In genomic region chrX:14591976-14592375, GRCh38 we compare ENCODE assay signal across 24 cellular contexts.
"Had no signal": no experiment of that assay in that cellular context is flagged by ENCODE, and none has a peak within 500 bp of the region (broad histone marks: within the 10 kb centered on the region; RNA-seq: fewer than 3 reads in every experiment).

No MANE protein-coding gene starts in this region.

- H3K27ac Mint-ChIP-seq: activated CD4-positive, alpha-beta T cell treated with anti-CD3 and anti-CD28 coated beads, Interleukin-2, amount 10 ng/mL, durations not matched to agents 7 days and 5 days; activated CD8-positive, alpha-beta T cell treated with anti-CD3 and anti-CD28 coated beads for 36 hours; activated naive CD4-positive, alpha-beta T cell treated with anti-CD3 and anti-CD28 coated beads, Interleukin-2, amount 50 U/mL, for 72 hours; activated T-helper 17 cell treated with anti-CD3 and anti-CD28 coated beads, Interleukin-2, amount 50 U/mL, for 72 hours; stimulated activated naive B cell treated with anti-CD40 and anti-IgM and Interleukin-4, amounts not matched to agents 10 μg/mL and 1 μg/mL and 100 μg/mL, for 72 hours had no signal

- H3K9me3 Mint-ChIP-seq: activated CD4-positive, alpha-beta T cell treated with anti-CD3 and anti-CD28 coated beads, Interleukin-2, amount 10 ng/mL, durations not matched to agents 7 days and 5 days; activated CD8-positive, alpha-beta T cell treated with anti-CD3 and anti-CD28 coated beads for 36 hours; activated naive CD4-positive, alpha-beta T cell treated with anti-CD3 and anti-CD28 coated beads, Interleukin-2, amount 50 U/mL, for 72 hours; activated T-helper 17 cell treated with anti-CD3 and anti-CD28 coated beads, Interleukin-2, amount 50 U/mL, for 72 hours; central memory CD8-positive, alpha-beta T cell had no signal

- ATAC-seq: activated CD8-positive, alpha-beta T cell treated with anti-CD3 and anti-CD28 coated beads for 36 hours; activated naive CD4-positive, alpha-beta T cell treated with anti-CD3 and anti-CD28 coated beads, Interleukin-2, amount 50 U/mL, for 72 hours; activated T-helper 17 cell treated with anti-CD3 and anti-CD28 coated beads, Interleukin-2, amount 50 U/mL, for 72 hours; esophagus mucosa; gastrocnemius medialis; right lobe of liver; stimulated activated naive B cell treated with anti-CD40 and anti-IgM and Interleukin-4, amounts not matched to agents 10 μg/mL and 1 μg/mL and 100 μg/mL, for 72 hours had no signal

- H3K4me3 Mint-ChIP-seq: activated CD4-positive, alpha-beta T cell treated with anti-CD3 and anti-CD28 coated beads, Interleukin-2, amount 10 ng/mL, durations not matched to agents 7 days and 5 days; activated CD8-positive, alpha-beta T cell treated with anti-CD3 and anti-CD28 coated beads for 36 hours; activated T-helper 17 cell treated with anti-CD3 and anti-CD28 coated beads, Interleukin-2, amount 50 U/mL, for 72 hours; central memory CD8-positive, alpha-beta T cell; neural crest cell; stimulated activated naive B cell treated with anti-CD40 and anti-IgM and Interleukin-4, amounts not matched to agents 10 μg/mL and 1 μg/mL and 100 μg/mL, for 72 hours had no signal

- DNase-seq: activated CD4-positive, alpha-beta T cell treated with anti-CD3 and anti-CD28 coated beads, Interleukin-2, amount 10 ng/mL, durations not matched to agents 7 days and 5 days; activated CD4-positive, CD25-positive, alpha-beta regulatory T cell treated with anti-CD3 and anti-CD28 coated beads, Interleukin-2, amount 50 U/mL, for 72 hours; activated CD8-positive, alpha-beta T cell treated with anti-CD3 and anti-CD28 coated beads for 36 hours; aorta; effector memory CD4-positive, alpha-beta T cell; gastrocnemius medialis; head of caudate nucleus; occipital lobe; posterior cingulate gyrus; right lobe of liver; small intestine; stimulated activated CD4-positive, alpha-beta T cell treated with anti-CD3 and anti-CD28 coated beads, Interleukin-15, amount 100 ng/mL, for 24 hours; stimulated activated CD4-positive, alpha-beta T cell treated with anti-CD3 and anti-CD28 coated beads, Interleukin-2, amount 100 ng/mL, for 48 hours; stimulated activated CD8-positive, alpha-beta memory T cell treated with anti-CD3 and anti-CD28 coated beads, Interleukin-4, amount 100 ng/mL, for 48 hours; stimulated activated naive B cell treated with anti-CD40 and anti-IgM and Interleukin-4, amounts not matched to agents 10 μg/mL and 1 μg/mL and 100 μg/mL, for 72 hours; T-helper 2 cell; trophoblast cell; uterus; WERI-Rb-1 had no signal

- H3K27me3 ChIP-seq: gastrocnemius medialis, right lobe of liver, uterus had no signal

- H3K36me3 ChIP-seq: gastrocnemius medialis, right lobe of liver, uterus, WERI-Rb-1 had no signal

- H3K27ac ChIP-seq: gastrocnemius medialis, right lobe of liver, uterus, WERI-Rb-1 had no signal

- H3K36me3 Mint-ChIP-seq: activated naive CD4-positive, alpha-beta T cell treated with anti-CD3 and anti-CD28 coated beads, Interleukin-2, amount 50 U/mL, for 72 hours; stimulated activated naive B cell treated with anti-CD40 and anti-IgM and Interleukin-4, amounts not matched to agents 10 μg/mL and 1 μg/mL and 100 μg/mL, for 72 hours had no signal

- H3K4me3 ChIP-seq: gastrocnemius medialis, right lobe of liver, uterus had no signal

- H3K27me3 Mint-ChIP-seq: activated CD4-positive, alpha-beta T cell treated with anti-CD3 and anti-CD28 coated beads, Interleukin-2, amount 10 ng/mL, durations not matched to agents 7 days and 5 days; activated CD8-positive, alpha-beta T cell treated with anti-CD3 and anti-CD28 coated beads for 36 hours had no signal

- H3K4me1 ChIP-seq: gastrocnemius medialis, right lobe of liver, uterus had no signal

- H3K9me3 ChIP-seq: gastrocnemius medialis, right lobe of liver, uterus had no signal

- H3K4me1 Mint-ChIP-seq: activated CD4-positive, alpha-beta T cell treated with anti-CD3 and anti-CD28 coated beads, Interleukin-2, amount 10 ng/mL, durations not matched to agents 7 days and 5 days; activated T-helper 17 cell treated with anti-CD3 and anti-CD28 coated beads, Interleukin-2, amount 50 U/mL, for 72 hours; central memory CD8-positive, alpha-beta T cell; stimulated activated naive B cell treated with anti-CD40 and anti-IgM and Interleukin-4, amounts not matched to agents 10 μg/mL and 1 μg/mL and 100 μg/mL, for 72 hours had no signal
